Comparison of ENCODE assay signal across 1 cellular context in the genomic region with DNA sequence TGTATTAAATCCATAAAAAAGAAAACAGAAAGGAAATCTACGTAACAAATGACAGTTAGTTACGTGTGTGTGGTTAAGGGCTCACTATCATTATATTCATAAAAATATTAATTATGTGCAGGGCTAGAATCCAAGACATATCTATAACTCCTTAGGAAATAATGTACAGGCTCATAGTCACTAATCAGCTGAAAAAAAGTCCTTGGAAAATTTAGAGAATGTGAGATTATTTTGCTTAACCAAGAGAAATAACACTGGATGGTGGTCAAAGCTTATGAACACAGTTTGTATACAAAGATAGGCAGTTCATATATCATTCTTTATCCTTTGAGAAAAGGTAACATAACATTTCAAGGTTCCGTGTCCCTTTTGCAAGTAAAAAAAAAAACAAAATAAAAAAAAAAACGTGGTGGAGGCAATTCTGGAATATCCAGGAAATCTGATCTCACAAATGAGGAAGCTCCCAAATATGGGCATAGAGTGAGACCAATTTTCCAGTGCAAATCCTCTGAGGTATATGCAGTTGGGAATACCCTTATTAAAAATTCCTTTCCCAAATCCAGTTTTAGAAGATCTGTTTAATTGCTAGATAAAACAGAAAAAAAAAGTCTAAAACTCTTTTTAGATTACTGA.
A peak's percentile ranks its signal among the peaks of the same experiment; 100 is the strongest.
TF ChIP-seq lines count a peak whose summit lies in the region.

No MANE protein-coding gene starts in this region.

TF ChIP-seq in K562, 482 proteins besides CTCF, POLR2A, EP300 and RAD21:
- TF ChIP-seq NONO (IDR thresholded peaks at IDR 0.05; ENCODE audit: low read depth in 2 of 2, low read length in 1 of 2) (no peak), ZFP36 (IDR thresholded peaks at IDR 0.05; ENCODE audit: low read depth, low read length, partially characterized antibody) (peak; percentile 38), SRF (CRISPR knock-in tag; IDR thresholded peaks at IDR 0.05) (peak; percentile 90 to 99), SOX6 (IDR thresholded peaks at IDR 0.05) (no peak), ZNF644 (tag; IDR thresholded peaks at IDR 0.05; ENCODE audit: low read depth) (no peak), SIN3B (IDR thresholded peaks at IDR 0.05; ENCODE audit: low read depth) (no peak), PRMT5 (CRISPR knock-in tag; IDR thresholded peaks at IDR 0.05) (no peak), CCNT2 (IDR thresholded peaks at IDR 0.05; ENCODE audit: borderline replicate concordance, extremely low read depth, insufficient read length, low read depth, low read length) (no peak), SPI1 (IDR thresholded peaks at IDR 0.05; ENCODE audit: borderline replicate concordance, low read depth, low read length) (no peak), ARID1B (IDR thresholded peaks at IDR 0.05) (no peak)
- TF ChIP-seq, protein P1, sequence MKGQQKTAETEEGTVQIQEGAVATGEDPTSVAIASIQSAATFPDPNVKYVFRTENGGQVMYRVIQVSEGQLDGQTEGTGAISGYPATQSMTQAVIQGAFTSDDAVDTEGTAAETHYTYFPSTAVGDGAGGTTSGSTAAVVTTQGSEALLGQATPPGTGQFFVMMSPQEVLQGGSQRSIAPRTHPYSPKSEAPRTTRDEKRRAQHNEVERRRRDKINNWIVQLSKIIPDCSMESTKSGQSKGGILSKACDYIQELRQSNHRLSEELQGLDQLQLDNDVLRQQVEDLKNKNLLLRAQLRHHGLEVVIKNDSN (CRISPR knock-in tag; IDR thresholded peaks at IDR 0.05) = no peak
- TF ChIP-seq, protein P2, sequence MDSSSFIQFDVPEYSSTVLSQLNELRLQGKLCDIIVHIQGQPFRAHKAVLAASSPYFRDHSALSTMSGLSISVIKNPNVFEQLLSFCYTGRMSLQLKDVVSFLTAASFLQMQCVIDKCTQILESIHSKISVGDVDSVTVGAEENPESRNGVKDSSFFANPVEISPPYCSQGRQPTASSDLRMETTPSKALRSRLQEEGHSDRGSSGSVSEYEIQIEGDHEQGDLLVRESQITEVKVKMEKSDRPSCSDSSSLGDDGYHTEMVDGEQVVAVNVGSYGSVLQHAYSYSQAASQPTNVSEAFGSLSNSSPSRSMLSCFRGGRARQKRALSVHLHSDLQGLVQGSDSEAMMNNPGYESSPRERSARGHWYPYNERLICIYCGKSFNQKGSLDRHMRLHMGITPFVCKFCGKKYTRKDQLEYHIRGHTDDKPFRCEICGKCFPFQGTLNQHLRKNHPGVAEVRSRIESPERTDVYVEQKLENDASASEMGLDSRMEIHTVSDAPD (CRISPR knock-in tag; IDR thresholded peaks at IDR 0.05) = no peak
- TF ChIP-seq, protein P3, sequence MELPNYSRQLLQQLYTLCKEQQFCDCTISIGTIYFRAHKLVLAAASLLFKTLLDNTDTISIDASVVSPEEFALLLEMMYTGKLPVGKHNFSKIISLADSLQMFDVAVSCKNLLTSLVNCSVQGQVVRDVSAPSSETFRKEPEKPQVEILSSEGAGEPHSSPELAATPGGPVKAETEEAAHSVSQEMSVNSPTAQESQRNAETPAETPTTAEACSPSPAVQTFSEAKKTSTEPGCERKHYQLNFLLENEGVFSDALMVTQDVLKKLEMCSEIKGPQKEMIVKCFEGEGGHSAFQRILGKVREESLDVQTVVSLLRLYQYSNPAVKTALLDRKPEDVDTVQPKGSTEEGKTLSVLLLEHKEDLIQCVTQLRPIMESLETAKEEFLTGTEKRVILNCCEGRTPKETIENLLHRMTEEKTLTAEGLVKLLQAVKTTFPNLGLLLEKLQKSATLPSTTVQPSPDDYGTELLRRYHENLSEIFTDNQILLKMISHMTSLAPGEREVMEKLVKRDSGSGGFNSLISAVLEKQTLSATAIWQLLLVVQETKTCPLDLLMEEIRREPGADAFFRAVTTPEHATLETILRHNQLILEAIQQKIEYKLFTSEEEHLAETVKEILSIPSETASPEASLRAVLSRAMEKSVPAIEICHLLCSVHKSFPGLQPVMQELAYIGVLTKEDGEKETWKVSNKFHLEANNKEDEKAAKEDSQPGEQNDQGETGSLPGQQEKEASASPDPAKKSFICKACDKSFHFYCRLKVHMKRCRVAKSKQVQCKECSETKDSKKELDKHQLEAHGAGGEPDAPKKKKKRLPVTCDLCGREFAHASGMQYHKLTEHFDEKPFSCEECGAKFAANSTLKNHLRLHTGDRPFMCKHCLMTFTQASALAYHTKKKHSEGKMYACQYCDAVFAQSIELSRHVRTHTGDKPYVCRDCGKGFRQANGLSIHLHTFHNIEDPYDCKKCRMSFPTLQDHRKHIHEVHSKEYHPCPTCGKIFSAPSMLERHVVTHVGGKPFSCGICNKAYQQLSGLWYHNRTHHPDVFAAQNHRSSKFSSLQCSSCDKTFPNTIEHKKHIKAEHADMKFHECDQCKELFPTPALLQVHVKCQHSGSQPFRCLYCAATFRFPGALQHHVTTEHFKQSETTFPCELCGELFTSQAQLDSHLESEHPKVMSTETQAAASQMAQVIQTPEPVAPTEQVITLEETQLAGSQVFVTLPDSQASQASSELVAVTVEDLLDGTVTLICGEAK (IDR thresholded peaks at IDR 0.05) = peak; percentile 17; the same call in 1 of the 2 replicates
- TF ChIP-seq, protein P3 (CRISPR knock-in tag; IDR thresholded peaks at IDR 0.05) = no peak
TF ChIP-seq in K562: peak in this region for 3.
